Comparison of ENCODE assay signal across 8 cellular contexts in the genomic region with DNA sequence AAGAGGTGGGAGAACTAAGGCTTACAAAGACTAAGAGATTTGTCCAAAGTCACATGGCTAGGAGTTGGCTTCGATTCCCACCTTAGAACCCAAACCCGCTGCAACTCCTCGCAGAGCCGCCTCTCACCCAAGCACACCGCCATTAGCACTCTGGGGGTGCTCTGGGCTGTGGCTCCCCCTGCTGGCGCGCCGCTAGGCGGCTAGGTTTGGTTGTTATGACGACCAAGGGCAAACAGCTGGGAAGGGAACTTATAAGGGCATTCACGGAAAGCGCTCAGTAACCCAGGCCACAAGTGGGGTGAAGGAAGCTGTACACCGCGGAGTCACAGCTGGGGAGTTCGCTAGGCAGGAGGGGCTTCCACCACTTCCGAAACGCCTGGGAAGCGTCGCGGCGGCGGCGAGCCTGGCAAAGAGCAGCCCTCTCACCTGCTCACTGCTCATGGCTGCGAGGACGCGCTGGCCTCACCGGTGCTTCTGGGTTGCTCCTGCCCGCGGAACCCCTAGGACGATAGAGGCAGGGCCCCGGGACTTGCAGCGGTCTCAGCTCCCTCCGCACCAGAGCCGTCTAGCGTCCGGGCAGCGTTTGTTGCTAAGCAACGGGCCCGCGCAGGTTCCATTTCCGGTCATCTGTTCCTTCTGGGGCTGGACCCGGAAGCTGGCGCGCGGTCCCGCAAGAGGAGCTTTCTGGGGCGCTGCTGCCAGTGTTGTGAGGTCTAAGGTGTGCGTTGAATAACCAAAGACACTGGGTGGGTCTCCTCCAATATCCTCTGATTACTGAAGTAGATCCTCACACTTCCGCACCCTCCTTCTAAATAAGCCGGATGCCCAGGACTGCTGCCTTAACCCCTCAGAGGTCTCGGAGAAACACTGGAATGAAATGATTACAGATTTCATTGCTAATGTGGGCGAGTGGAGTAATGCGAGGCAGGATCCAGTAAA. TPM values are rescaled to one million over a fixed set of nuclear protein-coding genes. Genes with fewer than 3 reads are reported as not detected.
DNase-seq lines count a peak whose midpoint lies in the region; ATAC-seq, FAIRE-seq and TF ChIP-seq lines count a peak whose summit lies in the region.

A gene (minus strand): TSS at position 567 of the 939 bp plus-strand sequence. CDS start 126 bp downstream, at position 441.

- H3K18ac ChIP-seq in H1 (ENCODE audit: extremely low read depth, low read length), result 0 out of 2 replicates have a peak within 1 kb of the TSS, but pooled peaks have one; percentile 15

- H3K9ac ChIP-seq in H1 (replicated peaks in 1 of 4; ENCODE audit: extremely low read depth in 1 of 4, low read depth in 3 of 4, low read length in 3 of 4), result peak within 1 kb of the TSS in 2 of 4 experiments; percentile 74 to 75; a peak in 4 of 7 replicates

- peak within 1 kb of the TSS; percentile 69 to 99 for H3K4me2 ChIP-seq in H1 (ENCODE audit: insufficient read depth in 1 of 2, low read depth in 2 of 2, low read length in 2 of 2)

- 0 out of 2 replicates have a peak within 1 kb of the TSS, but pooled peaks have one; percentile 53 for H3K27ac ChIP-seq in H1 (ENCODE audit: low read depth, low read length)

- peak; percentile 97 for ATAC-seq in memory B cell (ENCODE audit: low read depth)

- peaks cover 6% of the 10 kb centered on the region for H3K4me1 Mint-ChIP-seq in memory B cell

- no peak within 1 kb of the TSS; the same call in 1 of the 2 replicates for H2BK5ac ChIP-seq in H1 (ENCODE audit: low read depth, low read length)

- H3K14ac ChIP-seq in H1 (ENCODE audit: insufficient read length), result no peak within 1 kb of the TSS

- TF ChIP-seq CTCF in GM20000 (IDR thresholded peaks at IDR 0.05; ENCODE audit: extremely low read depth, missing control alignments) (peak; percentile 94), H1 (IDR thresholded peaks at IDR 0.05; ENCODE audit: control extremely low read depth in 1 of 3, insufficient read depth in 1 of 3, low read depth in 1 of 3, low read length in 3 of 3) (peak; percentile 91 to 97 (median 95))

- no peak within 1 kb of the TSS for H4K91ac ChIP-seq in H1 (replicated peaks; ENCODE audit: insufficient read length, low read length)

- H2BK15ac ChIP-seq in H1 (ENCODE audit: low read length), result no peak within 1 kb of the TSS

- peak within 1 kb of the TSS; percentile 99 for H2AFZ ChIP-seq in H1 (ENCODE audit: low read length)

- H3K4me3 Mint-ChIP-seq in memory B cell, result peak within 1 kb of the TSS; percentile 87

- H3K36me3 Mint-ChIP-seq in memory B cell, result no peaks in the 10 kb centered on the region

- H2AK5ac ChIP-seq in H1 (ENCODE audit: low read depth, low read length), result no peak within 1 kb of the TSS

- H3K56ac ChIP-seq in H1 (replicated peaks; ENCODE audit: insufficient read length, low read depth, low read length), result no peak within 1 kb of the TSS

- H3K23ac ChIP-seq in H1 (ENCODE audit: insufficient read length), result no peak within 1 kb of the TSS

- H3K23me2 ChIP-seq in H1 (ENCODE audit: low read depth, low read length), result peaks cover 6% of the 10 kb centered on the region

- H3K79me2 ChIP-seq in H1 (ENCODE audit: control insufficient read depth in 1 of 2, insufficient read depth in 2 of 2, low read length in 2 of 2), result no peaks in the 10 kb centered on the region

- no peaks in the 10 kb centered on the region for H3K9me3 Mint-ChIP-seq in memory B cell

- WGBS in H1 (ENCODE audit: extremely low coverage in 1 of 2, insufficient coverage in 1 of 2, insufficient read length in 1 of 2, insufficient replicate concordance in 2 of 2, low coverage in 1 of 2, low lambda C conversion rate in 2 of 2, missing lambda C conversion rate in 1 of 2), 2 experiments, result 9% methylated on average over 47 of the region's 53 CpGs; no CpG with 5 or more reads in 1 of the 2 experiments

- peaks cover 3% of the 10 kb centered on the region for H3K27me3 Mint-ChIP-seq in memory B cell

- peak within 1 kb of the TSS; percentile 41 for H4K5ac ChIP-seq in H1 (ENCODE audit: insufficient read length, low read depth, low read length)

- DNase-seq in COLO829 (ENCODE audit: low spot score) (peak; percentile 94), GM20000 (ENCODE audit: low spot score) (peak; percentile 83), HT-29 (ENCODE audit: low spot score) (peak; percentile 91), NK-92 (lab: John Stamatoyannopoulos, UW; ENCODE audit: unreplicated experiment) (peak; percentile 54), H1 (ENCODE audit: low read depth in 1 of 2, low spot score in 2 of 2) (peak; percentile 65 to 95), memory B cell (ENCODE audit: low spot score in 2 of 2) (peak; percentile 93 to 95)
- peak; percentile 77 to 82 for DNase-seq in activated CD8-positive, alpha-beta memory T cell treated with anti-CD3 and anti-CD28 coated beads for 4 hours (ENCODE audit: low read depth in 2 of 2)
- peak; percentile 82 for DNase-seq in stimulated activated CD8-positive, alpha-beta memory T cell treated with anti-CD3 and anti-CD28 coated beads, Interleukin-12 subunit alpha, Interleukin-12 subunit beta, amount 100 ng/mL, for 1 hour (ENCODE audit: low read depth)

- peak in 1 of 2 experiments; percentile 33; a peak in 1 of 3 replicates for TF ChIP-seq EP300 in H1 (IDR thresholded peaks at IDR 0.05; ENCODE audit: borderline replicate concordance in 1 of 2, low read depth in 2 of 2, low read length in 2 of 2)

- peaks cover 0 to 5% (median 0%) of the 10 kb centered on the region in 4 experiments; a peak in 1 of 7 replicates for H3K27me3 ChIP-seq in H1 (replicated peaks in 1 of 4; ENCODE audit: control insufficient read depth in 3 of 4, extremely low read depth in 1 of 4, insufficient read depth in 3 of 4, low read length in 3 of 4)

- peaks cover 0 to 2% (median 1%) of the 10 kb centered on the region in 4 experiments; a peak in 1 of 7 replicates for H3K4me1 ChIP-seq in H1 (replicated peaks in 1 of 4; ENCODE audit: control insufficient read depth in 3 of 4, insufficient read depth in 4 of 4, low read length in 3 of 4)

- peaks cover 0 to 1% of the 10 kb centered on the region in 2 experiments for H4K20me1 ChIP-seq in H1 (replicated peaks in 1 of 2; ENCODE audit: control insufficient read depth in 1 of 2, insufficient read depth in 2 of 2, low read length in 2 of 2)

- peak; percentile 86 to 94 for TF ChIP-seq RAD21 in H1 (IDR thresholded peaks at IDR 0.05 in 1 of 2, conservative IDR thresholded peaks at IDR 0.05 in 1 of 2; ENCODE audit: low read depth in 2 of 2, low read length in 2 of 2)

- CTCF ChIA-PET in H1 (lab: Charles Lee; ENCODE audit: partially characterized antibody), result interaction anchor here (0.7 to 3.6 kb wide), 45 partner anchors 9 to 1009 kb away, joined by 3 to 42 read pairs (median 4); no protein-coding TSS in a partner anchor

- FAIRE-seq in H1 (lab: Jason Lieb, UNC), result peak; percentile 88

- H3K36me3 ChIP-seq in H1 (ENCODE audit: control insufficient read depth in 2 of 4, insufficient read depth in 4 of 4, low read length in 3 of 4), result no peaks in the 10 kb centered on the region

- H3K4me3 ChIP-seq in H1 (ENCODE audit: extremely low read depth in 1 of 4, insufficient read depth in 2 of 4, low read depth in 3 of 4, low read length in 4 of 4), result peak within 1 kb of the TSS; percentile 51 to 92 (median 86)

- H3K79me1 ChIP-seq in H1 (ENCODE audit: low read depth, low read length), result no peaks in the 10 kb centered on the region

- POLR2A ChIA-PET in H1 (lab: Charles Lee; ENCODE audit: partially characterized antibody), result interaction anchor here (1.2 to 1.7 kb wide), 2 partner anchors 8 to 10 kb away, joined by 3 to 5 read pairs; no protein-coding TSS in a partner anchor

- H2BK12ac ChIP-seq in H1 (ENCODE audit: low read depth, low read length), result no peak within 1 kb of the TSS

- no peak within 1 kb of the TSS for H2BK20ac ChIP-seq in H1 (ENCODE audit: low read length)

- peak within 1 kb of the TSS; percentile 89 for H3K27ac Mint-ChIP-seq in memory B cell

- no peak within 1 kb of the TSS for H2BK120ac ChIP-seq in H1 (replicated peaks; ENCODE audit: low read depth, low read length)

- H3K4ac ChIP-seq in H1 (replicated peaks; ENCODE audit: insufficient read length, low read depth, low read length), result no peak within 1 kb of the TSS

- no peak within 1 kb of the TSS; the same call in 1 of the 2 replicates for H4K8ac ChIP-seq in H1 (ENCODE audit: extremely low read depth, insufficient read depth, low read length)

- H3K9me3 ChIP-seq in H1 (ENCODE audit: insufficient read depth in 2 of 2, low read depth in 1 of 2, low read length in 1 of 2), result no peaks in the 10 kb centered on the region

- peak in 1 of 2 experiments; percentile 74; a peak in 2 of 3 replicates for TF ChIP-seq POLR2A in H1 (IDR thresholded peaks at IDR 0.05; ENCODE audit: control extremely low read depth in 1 of 2, low read depth in 2 of 2, low read length in 2 of 2)

TF ChIP-seq in H1, 55 proteins besides CTCF, POLR2A, EP300 and RAD21 (continues in another document):
- TF ChIP-seq TAF1 (IDR thresholded peaks at IDR 0.05; ENCODE audit: low read depth, low read length) (peak; percentile 56), EGR1 (IDR thresholded peaks at IDR 0.05; ENCODE audit: borderline replicate concordance, low read depth, low read length) (no peak), GTF2F1 (IDR thresholded peaks at IDR 0.05; ENCODE audit: borderline replicate concordance, low read depth, low read length) (0 out of 2 replicates have a peak, but pooled peaks have one; percentile 20), CBX5 (IDR thresholded peaks at IDR 0.05; ENCODE audit: low read depth, low read length) (no peak), SAP30 (IDR thresholded peaks at IDR 0.05; ENCODE audit: insufficient read depth, insufficient replicate concordance, low read length) (peak; percentile 100), BACH1 (IDR thresholded peaks at IDR 0.05; ENCODE audit: low read length) (no peak), RXRA (IDR thresholded peaks at IDR 0.05; ENCODE audit: insufficient read depth, low read depth, low read length) (no peak)
- TF ChIP-seq, protein P1, sequence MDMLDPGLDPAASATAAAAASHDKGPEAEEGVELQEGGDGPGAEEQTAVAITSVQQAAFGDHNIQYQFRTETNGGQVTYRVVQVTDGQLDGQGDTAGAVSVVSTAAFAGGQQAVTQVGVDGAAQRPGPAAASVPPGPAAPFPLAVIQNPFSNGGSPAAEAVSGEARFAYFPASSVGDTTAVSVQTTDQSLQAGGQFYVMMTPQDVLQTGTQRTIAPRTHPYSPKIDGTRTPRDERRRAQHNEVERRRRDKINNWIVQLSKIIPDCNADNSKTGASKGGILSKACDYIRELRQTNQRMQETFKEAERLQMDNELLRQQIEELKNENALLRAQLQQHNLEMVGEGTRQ (IDR thresholded peaks at IDR 0.05; ENCODE audit: low read length), result no peak

RNA-seq across cellular contexts. Expression of the gene that starts here (rescaled TPM):
- 0.39 and 0.58 TPM in 2 replicates for total RNA-seq in HT-29 (2014; rRNA removed; shearing (Covaris generic))
- total RNA-seq in H1 (2021; fragmentation: NEBNext Ultra II Directional; extraction: Animal tissue kit (Norgen Biotek cat#: 25700)), result 0.07 and 0.21 TPM in 2 replicates
- polyA plus RNA-seq in H1 (2011; rRNA removed), result 0.08 TPM in 2 replicates
- 0.05 TPM for polyA plus RNA-seq in H1 (2011; cell fraction: cytosol; rRNA removed)
- 0.41 TPM for polyA plus RNA-seq in H1 (2011; cell fraction: nucleus; rRNA removed)
- 0.12 to 0.54 TPM (median 0.23 TPM) in 4 replicates for polyA plus RNA-seq in H1 (2012, experiment 1 of 2)
- not detected for polyA plus RNA-seq in H1 (2012, experiment 2 of 2)
- 0.08 TPM for polyA plus RNA-seq in H1 (2013, experiment 1 of 2)
- 0.07 TPM for polyA plus RNA-seq in H1 (2013, experiment 2 of 2)
- 0.09 and 0.17 TPM in 2 replicates for polyA minus RNA-seq in H1 (2011; rRNA and poly(A)+ RNA removed)
- polyA minus RNA-seq in H1 (2011; cell fraction: cytosol; rRNA and poly(A)+ RNA removed), result not detected
- polyA minus RNA-seq in H1 (2011; cell fraction: nucleus; rRNA and poly(A)+ RNA removed), result 0.50 TPM

Comparison
In these comparisons a context has a peak if more than half of its experiments do, and no peak if none do; other contexts are left out.
1. Peak in every context shown above with its lines: DNase-seq, ATAC-seq, H3K4me3 ChIP-seq and H3K27ac ChIP-seq.
2. Peak in DNase-seq in HT-29; RNA of the gene not detected or under 1 TPM.
3. Peak in DNase-seq, H3K4me3 ChIP-seq, H3K27ac ChIP-seq and H3K4me2 ChIP-seq in H1; RNA of the gene not detected or under 1 TPM.